In genomic region chr13:21095311-21095710, GRCh38 we compare ENCODE assay signal across 31 cellular contexts.
"Had no signal": no experiment of that assay in that cellular context is flagged by ENCODE, and none has a peak within 500 bp of the region (broad histone marks: within the 10 kb centered on the region; RNA-seq: fewer than 3 reads in every experiment).

No MANE protein-coding gene starts in this region.

- H3K36me3 Mint-ChIP-seq: activated CD8-positive, alpha-beta memory T cell treated with anti-CD3 and anti-CD28 coated beads, Interleukin-2, amount 10 ng/mL, durations not matched to agents 7 days and 5 days; activated naive CD8-positive, alpha-beta T cell treated with anti-CD3 and anti-CD28 coated beads for 36 hours had no signal

- H3K9me3 ChIP-seq: SJCRH30 had no signal

- H3K27ac Mint-ChIP-seq: activated CD4-positive, alpha-beta memory T cell treated with anti-CD3 and anti-CD28 coated beads, Interleukin-2, amount 10 ng/mL, durations not matched to agents 7 days and 5 days; activated CD8-positive, alpha-beta memory T cell treated with anti-CD3 and anti-CD28 coated beads, Interleukin-2, amount 10 ng/mL, durations not matched to agents 7 days and 5 days; activated naive CD8-positive, alpha-beta T cell treated with anti-CD3 and anti-CD28 coated beads for 36 hours had no signal

- H3K4me1 ChIP-seq: SJCRH30 had no signal

- H3K9me3 Mint-ChIP-seq: activated CD4-positive, alpha-beta memory T cell treated with anti-CD3 and anti-CD28 coated beads, Interleukin-2, amount 10 ng/mL, durations not matched to agents 7 days and 5 days; activated naive CD8-positive, alpha-beta T cell treated with anti-CD3 and anti-CD28 coated beads for 36 hours had no signal

- H3K27me3 Mint-ChIP-seq: activated naive CD8-positive, alpha-beta T cell treated with anti-CD3 and anti-CD28 coated beads for 36 hours had no signal

- DNase-seq: activated CD4-positive, alpha-beta memory T cell treated with anti-CD3 and anti-CD28 coated beads, Interleukin-2, amount 10 ng/mL, durations not matched to agents 7 days and 5 days; activated CD4-positive, alpha-beta T cell treated with anti-CD3 and anti-CD28 coated beads for 1 hour; activated CD4-positive, alpha-beta T cell treated with anti-CD3 and anti-CD28 coated beads for 48 hours; activated CD4-positive, CD25-positive, alpha-beta regulatory T cell; activated CD8-positive, alpha-beta memory T cell treated with anti-CD3 and anti-CD28 coated beads for 24 hours; activated CD8-positive, alpha-beta memory T cell treated with anti-CD3 and anti-CD28 coated beads, Interleukin-2, amount 10 ng/mL, durations not matched to agents 7 days and 5 days; activated CD8-positive, alpha-beta memory T cell treated with anti-CD3 and anti-CD28 coated beads, Interleukin-2, amount 50 U/mL, for 48 hours; activated effector memory CD4-positive, alpha-beta T cell treated with Interleukin-2 at 50 U/mL for 16 hours; activated naive CD4-positive, alpha-beta T cell treated with anti-CD3 and anti-CD28 coated beads, Interleukin-2, amount 50 U/mL, for 16 hours; activated naive CD8-positive, alpha-beta T cell treated with anti-CD3 and anti-CD28 coated beads for 36 hours; activated T-cell treated with anti-CD3 and anti-CD28 coated beads, Interleukin-2, amount 50 U/mL, for 48 hours; amniotic stem cell; aorta; brain microvascular endothelial cell; central memory CD4-positive, alpha-beta T cell; NCI-H1092; NCI-H1436 treated with DMSO at 0.1 percent for 48 hours; NCI-H1694 treated with DMSO at 0.1 percent for 48 hours; NCI-H2029; NCI-H2107; NCI-H2171; NCI-H2227 treated with DMSO at 0.1 percent for 48 hours; NCI-H446; NCI-H510A treated with DMSO at 0.1 percent for 48 hours; NCI-H526 treated with DMSO at 0.1 percent for 48 hours; NCI-H774; SHP77; T1000; WERI-Rb-1 had no signal

- H3K27me3 ChIP-seq: brain microvascular endothelial cell, SJCRH30 had no signal

- H3K4me3 ChIP-seq: SJCRH30, SK-N-MC had no signal

- H3K4me1 Mint-ChIP-seq: activated CD4-positive, alpha-beta memory T cell treated with anti-CD3 and anti-CD28 coated beads, Interleukin-2, amount 10 ng/mL, durations not matched to agents 7 days and 5 days; activated CD8-positive, alpha-beta memory T cell treated with anti-CD3 and anti-CD28 coated beads, Interleukin-2, amount 10 ng/mL, durations not matched to agents 7 days and 5 days; activated naive CD8-positive, alpha-beta T cell treated with anti-CD3 and anti-CD28 coated beads for 36 hours had no signal

- H3K27ac ChIP-seq: brain microvascular endothelial cell, SJCRH30, SK-N-MC, WERI-Rb-1 had no signal

- H3K4me3 Mint-ChIP-seq: activated CD4-positive, alpha-beta memory T cell treated with anti-CD3 and anti-CD28 coated beads, Interleukin-2, amount 10 ng/mL, durations not matched to agents 7 days and 5 days; activated CD8-positive, alpha-beta memory T cell treated with anti-CD3 and anti-CD28 coated beads, Interleukin-2, amount 10 ng/mL, durations not matched to agents 7 days and 5 days; activated naive CD8-positive, alpha-beta T cell treated with anti-CD3 and anti-CD28 coated beads for 36 hours had no signal

- H3K36me3 ChIP-seq: brain microvascular endothelial cell, SJCRH30, WERI-Rb-1 had no signal
